8 cellular contexts compared by ENCODE assay signal in the genomic region with DNA sequence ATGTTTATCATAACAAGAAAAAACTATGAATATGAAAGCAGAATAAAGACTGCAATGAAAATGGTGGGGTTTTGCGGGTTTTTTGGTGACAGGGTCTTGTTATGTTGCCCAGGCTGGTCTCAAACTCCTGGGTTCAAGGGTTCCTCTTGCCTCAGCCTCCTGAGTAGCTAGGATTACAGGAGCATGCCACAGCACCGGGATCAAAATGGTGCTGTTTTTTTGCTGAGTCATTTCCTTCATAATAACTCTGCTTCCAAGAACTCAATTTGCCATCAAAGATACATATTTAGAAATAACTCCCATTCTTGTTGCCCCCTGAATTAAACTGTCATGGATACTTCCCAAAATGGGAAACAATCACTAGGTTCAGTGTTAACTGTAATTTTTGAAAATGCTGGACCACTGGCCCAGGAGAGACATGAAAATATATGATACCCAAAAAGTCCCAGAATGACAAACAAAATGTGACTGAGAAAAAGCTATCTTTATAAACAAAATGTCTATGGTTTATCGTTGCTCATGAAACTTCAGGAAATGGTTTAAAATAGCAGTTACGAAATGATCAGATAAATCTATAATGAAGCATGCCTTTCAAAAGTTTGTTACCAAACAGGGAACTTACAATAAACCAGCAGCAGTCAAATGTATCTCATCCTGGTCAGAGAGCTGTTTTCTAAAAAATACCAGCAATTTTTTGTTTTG.
DNase-seq lines count a peak whose midpoint lies in the region; ATAC-seq and TF ChIP-seq lines count a peak whose summit lies in the region.

No MANE protein-coding gene starts in this region.

- H3K4me3 ChIP-seq in skin epidermis = no peak overlapping the region

- H3K27ac ChIP-seq in epithelial cell of prostate (peak overlapping the region; percentile 54), skin epidermis (peak overlapping the region in 12 of 21 experiments; percentile 12 to 67 (median 42))

- DNase-seq in DMS53 (lab: John Stamatoyannopoulos, UW) (peak; percentile 43), DMS53 treated with DMSO at 0.1 percent for 48 hours (lab: John Stamatoyannopoulos, UW; ENCODE audit: unreplicated experiment) (no peak), epithelial cell of prostate (ENCODE audit: low read depth, low spot score) (no peak), GM03348 (ENCODE audit: low spot score) (no peak), pons (ENCODE audit: low spot score) (no peak)

- ATAC-seq in SK-N-SH treated with all-trans-retinoic acid at 6 μM for 48 hours = peak; percentile 47; the same call in 1 of the 3 replicates
- no peak for ATAC-seq in GM21529 (IDR thresholded peaks at IDR 0.05; ENCODE audit: unreplicated experiment)

TF ChIP-seq in SK-N-SH treated with all-trans-retinoic acid at 6 μM for 48 hours, 23 proteins besides CTCF, POLR2A, EP300 and RAD21:
- 0 out of 2 replicates have a peak, but pooled peaks have one; percentile 31 for TF ChIP-seq CSDC2 (CRISPR knock-in tag; IDR thresholded peaks at IDR 0.05)
- TF ChIP-seq RARB (CRISPR knock-in tag; IDR thresholded peaks at IDR 0.05) = no peak
- TF ChIP-seq, protein P1, sequence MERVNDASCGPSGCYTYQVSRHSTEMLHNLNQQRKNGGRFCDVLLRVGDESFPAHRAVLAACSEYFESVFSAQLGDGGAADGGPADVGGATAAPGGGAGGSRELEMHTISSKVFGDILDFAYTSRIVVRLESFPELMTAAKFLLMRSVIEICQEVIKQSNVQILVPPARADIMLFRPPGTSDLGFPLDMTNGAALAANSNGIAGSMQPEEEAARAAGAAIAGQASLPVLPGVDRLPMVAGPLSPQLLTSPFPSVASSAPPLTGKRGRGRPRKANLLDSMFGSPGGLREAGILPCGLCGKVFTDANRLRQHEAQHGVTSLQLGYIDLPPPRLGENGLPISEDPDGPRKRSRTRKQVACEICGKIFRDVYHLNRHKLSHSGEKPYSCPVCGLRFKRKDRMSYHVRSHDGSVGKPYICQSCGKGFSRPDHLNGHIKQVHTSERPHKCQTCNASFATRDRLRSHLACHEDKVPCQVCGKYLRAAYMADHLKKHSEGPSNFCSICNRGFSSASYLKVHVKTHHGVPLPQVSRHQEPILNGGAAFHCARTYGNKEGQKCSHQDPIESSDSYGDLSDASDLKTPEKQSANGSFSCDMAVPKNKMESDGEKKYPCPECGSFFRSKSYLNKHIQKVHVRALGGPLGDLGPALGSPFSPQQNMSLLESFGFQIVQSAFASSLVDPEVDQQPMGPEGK (CRISPR knock-in tag; IDR thresholded peaks at IDR 0.05; ENCODE audit: borderline replicate concordance) = no peak
- no peak for TF ChIP-seq ESRRG (CRISPR knock-in tag; IDR thresholded peaks at IDR 0.05)
- TF ChIP-seq ZNF565 (CRISPR knock-in tag; conservative IDR thresholded peaks at IDR 0.05; ENCODE audit: low read depth) = no peak
- 0 out of 2 replicates have a peak, but pooled peaks have one; percentile 51 for TF ChIP-seq ZFP3 (CRISPR knock-in tag; IDR thresholded peaks at IDR 0.05)
- no peak for TF ChIP-seq CREB5 (CRISPR knock-in tag; IDR thresholded peaks at IDR 0.05; ENCODE audit: low read depth)
- no peak for TF ChIP-seq PPARA (CRISPR knock-in tag; IDR thresholded peaks at IDR 0.05; ENCODE audit: borderline replicate concordance)
- TF ChIP-seq SNAI2 (CRISPR knock-in tag; IDR thresholded peaks at IDR 0.05) = no peak
- no peak for TF ChIP-seq TOX (CRISPR knock-in tag; IDR thresholded peaks at IDR 0.05; ENCODE audit: borderline replicate concordance)
- TF ChIP-seq, protein P2, sequence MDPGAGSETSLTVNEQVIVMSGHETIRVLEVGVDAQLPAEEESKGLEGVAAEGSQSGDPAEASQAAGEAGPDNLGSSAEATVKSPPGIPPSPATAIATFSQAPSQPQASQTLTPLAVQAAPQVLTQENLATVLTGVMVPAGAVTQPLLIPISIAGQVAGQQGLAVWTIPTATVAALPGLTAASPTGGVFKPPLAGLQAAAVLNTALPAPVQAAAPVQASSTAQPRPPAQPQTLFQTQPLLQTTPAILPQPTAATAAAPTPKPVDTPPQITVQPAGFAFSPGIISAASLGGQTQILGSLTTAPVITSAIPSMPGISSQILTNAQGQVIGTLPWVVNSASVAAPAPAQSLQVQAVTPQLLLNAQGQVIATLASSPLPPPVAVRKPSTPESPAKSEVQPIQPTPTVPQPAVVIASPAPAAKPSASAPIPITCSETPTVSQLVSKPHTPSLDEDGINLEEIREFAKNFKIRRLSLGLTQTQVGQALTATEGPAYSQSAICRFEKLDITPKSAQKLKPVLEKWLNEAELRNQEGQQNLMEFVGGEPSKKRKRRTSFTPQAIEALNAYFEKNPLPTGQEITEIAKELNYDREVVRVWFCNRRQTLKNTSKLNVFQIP (CRISPR knock-in tag; IDR thresholded peaks at IDR 0.05; ENCODE audit: borderline replicate concordance, low read depth) = no peak
